In genomic region chr15:69194854-69195253, GRCh38 we compare ENCODE assay signal across 19 cellular contexts. TPM values are rescaled to one million over a fixed set of nuclear protein-coding genes. Genes with fewer than 3 reads are reported as not detected.
DNase-seq lines count a peak whose midpoint lies in the region; ATAC-seq, FAIRE-seq and TF ChIP-seq lines count a peak whose summit lies in the region.
"Had no signal": no experiment of that assay in that cellular context is flagged by ENCODE, and none has a peak within 500 bp of the region (broad histone marks: within the 10 kb centered on the region; RNA-seq: fewer than 3 reads in every experiment).

No MANE protein-coding gene starts in this region.

- CTCF ChIA-PET in activated CD4-positive, alpha-beta memory T cell treated with anti-CD3 and anti-CD28 coated beads for 36 hours (lab: Charles Lee): no interaction called here

- TF ChIP-seq CTCF in NB4 (IDR thresholded peaks at IDR 0.05; ENCODE audit: low read depth, low read length): no peak
- no peak for TF ChIP-seq CTCF in choroid plexus epithelial cell (conservative IDR thresholded peaks at IDR 0.05; ENCODE audit: low read depth, low read length)
- TF ChIP-seq CTCF in liver (IDR thresholded peaks at IDR 0.05; ENCODE audit: low read depth, low read length, missing input control): no peak
- no peak for TF ChIP-seq CTCF in mucosa of descending colon (IDR thresholded peaks at IDR 0.05)

- H3K9me3 Mint-ChIP-seq in activated CD4-positive, alpha-beta memory T cell treated with anti-CD3 and anti-CD28 coated beads for 36 hours: peaks cover 7% of the 10 kb centered on the region
- H3K9me3 Mint-ChIP-seq: natural killer cell treated with Interleukin-12 subunit alpha and Interleukin-12 subunit beta and Interleukin-15 and Interleukin-18, amount 100 ng/mL, for 72 hours had no signal

- H3K4me1 Mint-ChIP-seq in activated CD4-positive, alpha-beta memory T cell treated with anti-CD3 and anti-CD28 coated beads for 36 hours (ENCODE audit: low read depth): peaks cover 3% of the 10 kb centered on the region

- TF ChIP-seq POLR2A in NB4 (IDR thresholded peaks at IDR 0.05; ENCODE audit: extremely low read depth, insufficient read length): no peak

- H2AFZ ChIP-seq in ACC112 (ENCODE audit: low read length, unreplicated experiment): no peak overlapping the region

- ATAC-seq in mucosa of descending colon: no peak
- ATAC-seq: natural killer cell treated with Interleukin-12 subunit alpha and Interleukin-12 subunit beta and Interleukin-15 and Interleukin-18, amount 100 ng/mL, for 72 hours had no signal

- no peak overlapping the region for H3K9ac ChIP-seq in liver (ENCODE audit: low read depth in 1 of 2, low read length in 2 of 2)

- H3K27ac ChIP-seq in ACC112 (ENCODE audit: low read depth, low read length) (0 out of 2 replicates have a peak overlapping the region, but pooled peaks have one; percentile 3), liver (ENCODE audit: low read depth in 1 of 2, low read length in 2 of 2) (no peak overlapping the region)
- H3K27ac ChIP-seq: brain microvascular endothelial cell had no signal

- WGBS in liver: 18% methylated on average over 1 of the region's 1 CpG

- no peak for TF ChIP-seq RAD21 in liver (IDR thresholded peaks at IDR 0.05)

- no peaks in the 10 kb centered on the region for H3K79me2 ChIP-seq in ACC112 (ENCODE audit: control insufficient read depth, insufficient read depth, low read length, unreplicated experiment)

- H3K36me3 Mint-ChIP-seq in activated CD4-positive, alpha-beta memory T cell treated with anti-CD3 and anti-CD28 coated beads for 36 hours: peaks cover 12% of the 10 kb centered on the region
- H3K36me3 Mint-ChIP-seq: natural killer cell treated with Interleukin-12 subunit alpha and Interleukin-12 subunit beta and Interleukin-15 and Interleukin-18, amount 100 ng/mL, for 72 hours had no signal

- no peaks in the 10 kb centered on the region for H3K27me3 Mint-ChIP-seq in activated CD4-positive, alpha-beta memory T cell treated with anti-CD3 and anti-CD28 coated beads for 36 hours
- H3K27me3 Mint-ChIP-seq: CD4-positive, CD25-positive, alpha-beta regulatory T cell; natural killer cell treated with Interleukin-12 subunit alpha and Interleukin-12 subunit beta and Interleukin-15 and Interleukin-18, amount 100 ng/mL, for 72 hours had no signal

- DNase-seq in NB4 (ENCODE audit: low read depth) (peak; percentile 7), choroid plexus epithelial cell (ENCODE audit: low read depth) (peak; percentile 46), SHP77 treated with DMSO at 0.1 percent for 48 hours (lab: John Stamatoyannopoulos, UW) (no peak), RCC 7860 (ENCODE audit: low spot score) (no peak), mucosa of descending colon (no peak)
- no peak for DNase-seq in activated CD4-positive, alpha-beta memory T cell treated with anti-CD3 and anti-CD28 coated beads for 36 hours
- DNase-seq: activated CD4-positive, alpha-beta T cell treated with anti-CD3 and anti-CD28 coated beads for 1 hour; activated naive CD4-positive, alpha-beta T cell treated with Interleukin-2 at 50 U/mL for 16 hours; activated T-cell treated with anti-CD3 and anti-CD28 coated beads for 4 hours; brain microvascular endothelial cell; CD4-positive, CD25-positive, alpha-beta regulatory T cell; Karpas-422; NCI-H1417 treated with DMSO at 0.1 percent for 48 hours; NCI-H446; SIG-M5; T-helper 2 cell had no signal

- H3K4me3 ChIP-seq in ACC112 (ENCODE audit: low read depth, low read length) (no peak overlapping the region), NB4 (ENCODE audit: low read depth, low read length) (no peak overlapping the region), choroid plexus epithelial cell (ENCODE audit: low read depth, low read length) (no peak overlapping the region), liver (ENCODE audit: low read depth in 1 of 3, low read length in 3 of 3) (no peak overlapping the region), mucosa of descending colon (no peak overlapping the region)

- no peaks in the 10 kb centered on the region; the same call in 1 of the 2 replicates for H3K36me3 ChIP-seq in ACC112 (ENCODE audit: insufficient read depth, low read length)
- H3K36me3 ChIP-seq in liver (ENCODE audit: control insufficient read depth in 4 of 4, insufficient read depth in 3 of 4, low read depth in 1 of 4, low read length in 3 of 4): peaks cover 0 to 2% (median 0%) of the 10 kb centered on the region in 4 donors
- no peaks in the 10 kb centered on the region for H3K36me3 ChIP-seq in mucosa of descending colon (ENCODE audit: low read depth)
- H3K36me3 ChIP-seq: brain microvascular endothelial cell had no signal

- H3K27me3 ChIP-seq in ACC112 (ENCODE audit: insufficient read depth, low read length) (no peaks in the 10 kb centered on the region), liver (ENCODE audit: control insufficient read depth in 4 of 4, insufficient read depth in 4 of 4, low read length in 3 of 4) (no peaks in the 10 kb centered on the region)
- H3K27me3 ChIP-seq: brain microvascular endothelial cell had no signal

- no peaks in the 10 kb centered on the region for H3K9me3 ChIP-seq in liver (ENCODE audit: control insufficient read depth in 4 of 4, low read length in 3 of 4)
- peaks cover 2% of the 10 kb centered on the region for H3K9me3 ChIP-seq in mucosa of descending colon

- no peak overlapping the region for H3K4me3 Mint-ChIP-seq in activated CD4-positive, alpha-beta memory T cell treated with anti-CD3 and anti-CD28 coated beads for 36 hours
- H3K4me3 Mint-ChIP-seq: natural killer cell treated with Interleukin-12 subunit alpha and Interleukin-12 subunit beta and Interleukin-15 and Interleukin-18, amount 100 ng/mL, for 72 hours had no signal

- POLR2A ChIA-PET in activated CD4-positive, alpha-beta memory T cell treated with anti-CD3 and anti-CD28 coated beads for 36 hours (lab: Charles Lee): no interaction called here

- H3K4me1 ChIP-seq in ACC112 (ENCODE audit: control insufficient read depth, insufficient read depth, low read length, unreplicated experiment) (peaks cover 23% of the 10 kb centered on the region), liver (ENCODE audit: control insufficient read depth in 4 of 4, insufficient read depth in 4 of 4, low read length in 3 of 4) (peaks cover 2 to 21% (median 12%) of the 10 kb centered on the region in 4 donors), mucosa of descending colon (ENCODE audit: low read depth) (no peaks in the 10 kb centered on the region)

- no peak for FAIRE-seq in RCC 7860 (lab: Jason Lieb, UNC)

- intact Hi-C loops in mucosa of descending colon (cut with DNase I, micrococcal nuclease): no loop called here
- intact Hi-C loops in activated CD4-positive, alpha-beta memory T cell treated with anti-CD3 and anti-CD28 coated beads for 36 hours (cut with micrococcal nuclease): no loop called here

- H3K27ac Mint-ChIP-seq in activated CD4-positive, alpha-beta memory T cell treated with anti-CD3 and anti-CD28 coated beads for 36 hours: no peak overlapping the region
- H3K27ac Mint-ChIP-seq: natural killer cell treated with Interleukin-12 subunit alpha and Interleukin-12 subunit beta and Interleukin-15 and Interleukin-18, amount 100 ng/mL, for 72 hours had no signal

TF ChIP-seq in liver, 16 proteins besides CTCF, POLR2A, EP300 and RAD21:
- TF ChIP-seq FOXA2 (IDR thresholded peaks at IDR 0.05): no peak
- TF ChIP-seq TAF1 (conservative IDR thresholded peaks at IDR 0.05): no peak
- TF ChIP-seq SP1 (IDR thresholded peaks at IDR 0.05): peak; percentile 16

RNA-seq across cellular contexts. Expression of gene GLCE, which starts 34.4 kb away (rescaled TPM):
- total RNA-seq in liver (10 to 100 TPM; 17.5 to 26.3 TPM), mucosa of descending colon (10 to 100 TPM; 17.7 to 36.4 (median 32.3) TPM)
- polyA plus RNA-seq in liver: 1 to 10 TPM; 6.8 to 9.9 TPM
- total RNA-seq in activated CD4-positive, alpha-beta memory T cell treated with anti-CD3 and anti-CD28 coated beads for 36 hours: 1 to 10 TPM; 3.9 to 4.4 TPM

Comparison
In these comparisons a context has a peak if more than half of its experiments do, and no peak if none do; other contexts are left out.
1. DNase-seq: peak in NB4 (single experiment) and choroid plexus epithelial cell (single experiment); none in SHP77 treated with DMSO at 0.1 percent for 48 hours (single experiment), RCC 7860 (single experiment), mucosa of descending colon (0 of 3) and activated CD4-positive, alpha-beta memory T cell treated with anti-CD3 and anti-CD28 coated beads for 36 hours (single experiment).